8 cellular contexts compared by ENCODE assay signal in the genomic region with DNA sequence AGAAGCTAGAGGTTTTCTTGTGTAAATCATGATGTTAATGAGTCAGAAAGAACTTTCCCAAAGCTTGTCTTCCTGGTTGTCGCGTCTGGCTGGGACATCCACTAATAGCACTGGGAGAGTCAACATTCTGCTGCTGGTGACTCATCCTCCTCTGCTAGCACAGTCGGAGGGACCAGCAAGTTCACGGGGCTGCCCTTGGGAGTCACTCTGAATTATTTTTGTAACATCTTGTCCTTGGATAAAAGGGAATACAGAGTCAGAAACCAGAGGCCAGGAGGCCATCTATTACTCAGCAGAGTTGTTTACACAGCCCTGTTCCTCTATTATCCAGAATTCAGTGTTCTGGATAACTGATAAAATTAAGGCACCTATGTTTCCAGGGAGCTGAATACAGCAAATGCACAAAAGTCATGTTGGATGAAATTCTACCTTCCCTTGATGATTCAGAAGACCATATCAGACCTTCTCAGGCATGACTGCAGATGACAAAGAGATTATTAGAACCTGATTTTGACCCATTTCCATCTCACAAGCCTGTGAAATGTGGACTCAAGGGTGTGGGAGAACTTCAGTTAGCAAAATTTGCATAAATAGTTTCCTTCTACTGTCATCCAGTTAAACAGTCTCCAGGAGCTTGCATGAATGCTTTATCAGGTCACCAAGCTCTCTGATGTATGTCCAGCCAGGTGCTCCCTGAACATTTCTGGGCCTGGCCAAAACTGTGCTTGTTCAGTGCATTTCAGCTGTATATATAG.
DNase-seq lines count a peak whose midpoint lies in the region; ATAC-seq and TF ChIP-seq lines count a peak whose summit lies in the region.

No MANE protein-coding gene starts in this region.

- TF ChIP-seq CTCF in OCI-LY3 (IDR thresholded peaks at IDR 0.05; ENCODE audit: low read depth, low read length), result no peak
- no peak for TF ChIP-seq CTCF in brain microvascular endothelial cell (IDR thresholded peaks at IDR 0.05; ENCODE audit: low read depth, low read length, missing control alignments)

- H2AFZ ChIP-seq in OCI-LY3 (ENCODE audit: low read depth, low read length), result no peak overlapping the region

- H4K20me1 ChIP-seq in OCI-LY3 (ENCODE audit: insufficient read depth, low read length), result peaks cover 93% of the 10 kb centered on the region

- H3K27ac ChIP-seq in OCI-LY3 (ENCODE audit: low read length) (no peak overlapping the region), brain microvascular endothelial cell (peak overlapping the region; percentile 97)

- peak; percentile 55 for ATAC-seq in GM19324 (IDR thresholded peaks at IDR 0.05; ENCODE audit: low FRiP score, unreplicated experiment)
- ATAC-seq in HG03196 (IDR thresholded peaks at IDR 0.05; ENCODE audit: unreplicated experiment), result peak; percentile 76

- H3K4me1 ChIP-seq in OCI-LY3 (ENCODE audit: low read length), result peaks cover 38% of the 10 kb centered on the region

- in situ Hi-C loops in brain microvascular endothelial cell (cut with HindIII; ENCODE audit: low pct_ligation_motif_present, low sequenced_read_pairs), result no loop called here

- H3K4me3 ChIP-seq in OCI-LY3 (ENCODE audit: low read length), result no peak overlapping the region
- no peak overlapping the region for H3K4me3 ChIP-seq in brain microvascular endothelial cell (ENCODE audit: low read depth, low read length)

- no peaks in the 10 kb centered on the region for H3K9me3 ChIP-seq in OCI-LY3 (ENCODE audit: insufficient read depth, low read length)

- H3K27me3 ChIP-seq in OCI-LY3 (ENCODE audit: low read depth, low read length), result no peaks in the 10 kb centered on the region
- H3K27me3 ChIP-seq in brain microvascular endothelial cell (replicated peaks), result no peaks in the 10 kb centered on the region

- H3K79me2 ChIP-seq in OCI-LY3 (ENCODE audit: low read length), result peaks cover 91% of the 10 kb centered on the region

- no peak overlapping the region for H3K9ac ChIP-seq in OCI-LY3 (ENCODE audit: low read length)

- H3K36me3 ChIP-seq in OCI-LY3 (replicated peaks; ENCODE audit: low read depth, low read length) (no peaks in the 10 kb centered on the region), brain microvascular endothelial cell (replicated peaks) (no peaks in the 10 kb centered on the region)

- H3K4me2 ChIP-seq in OCI-LY3 (ENCODE audit: low read length), result peak overlapping the region; percentile 46

- DNase-seq in COR-L47 (lab: John Stamatoyannopoulos, UW) (peak; percentile 19), brain microvascular endothelial cell (peak; percentile 98), islet precursor cell (peak; percentile 97), cortex of kidney (lab: John Stamatoyannopoulos, UW) (no peak)
- DNase-seq in stimulated activated CD4-positive, alpha-beta T cell treated with anti-CD3 and anti-CD28 coated beads, Interleukin-15, amount 100 ng/mL, for 24 hours, result peak; percentile 53
